In the genomic region with DNA sequence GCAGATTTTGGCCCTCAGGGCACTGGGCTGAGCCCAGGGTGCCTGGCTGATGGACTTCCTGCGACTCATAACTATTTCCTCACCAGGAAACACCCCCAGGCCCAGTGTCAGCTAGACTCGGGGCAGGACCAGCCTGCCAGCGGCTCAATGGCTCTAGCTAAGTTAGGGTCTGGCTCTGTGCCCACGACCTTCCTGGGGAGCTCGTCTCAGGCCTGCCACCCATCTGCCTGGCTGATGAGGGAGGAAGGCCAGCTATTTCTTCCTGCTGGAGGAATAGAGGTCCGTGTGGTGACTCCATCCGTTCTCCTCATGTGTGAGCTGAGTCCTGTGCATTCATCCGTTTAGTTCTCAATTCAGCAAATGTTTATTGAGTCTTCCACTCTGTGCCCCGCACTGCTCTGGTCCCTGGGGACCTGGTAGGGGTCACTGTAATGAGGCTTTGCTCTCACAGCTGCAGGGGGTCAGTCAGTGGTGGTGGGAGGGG, we compare ENCODE assay signal across 10 cellular contexts. TPM values are rescaled to one million over a fixed set of nuclear protein-coding genes. Genes with fewer than 3 reads are reported as not detected.
DNase-seq lines count a peak whose midpoint lies in the region; ATAC-seq and TF ChIP-seq lines count a peak whose summit lies in the region.
"Had no signal": no experiment of that assay in that cellular context is flagged by ENCODE, and none has a peak within 500 bp of the region (broad histone marks: within the 10 kb centered on the region; RNA-seq: fewer than 3 reads in every experiment).

No MANE protein-coding gene starts in this region.

- no peaks in the 10 kb centered on the region for H3K27me3 ChIP-seq in HUES6 (ENCODE audit: control insufficient read depth, insufficient read depth, low read length)
- H3K27me3 ChIP-seq: uterus had no signal

- H3K9me3 ChIP-seq in HUES6 (ENCODE audit: control insufficient read depth, insufficient read depth, low read depth, low read length): no peaks in the 10 kb centered on the region
- H3K9me3 ChIP-seq: uterus had no signal

- no peak for TF ChIP-seq CTCF in AG10803 (conservative IDR thresholded peaks at IDR 0.05; ENCODE audit: low read length)
- TF ChIP-seq CTCF in choroid plexus epithelial cell (conservative IDR thresholded peaks at IDR 0.05; ENCODE audit: low read depth, low read length): no peak

- no peaks in the 10 kb centered on the region for H3K4me1 Mint-ChIP-seq in activated CD8-positive, alpha-beta memory T cell treated with anti-CD3 and anti-CD28 coated beads, Interleukin-2, amount 10 ng/mL, durations not matched to agents 7 days and 5 days

- H3K36me3 Mint-ChIP-seq in activated CD8-positive, alpha-beta memory T cell treated with anti-CD3 and anti-CD28 coated beads, Interleukin-2, amount 10 ng/mL, durations not matched to agents 7 days and 5 days: no peaks in the 10 kb centered on the region

- H3K4me3 Mint-ChIP-seq in activated CD8-positive, alpha-beta memory T cell treated with anti-CD3 and anti-CD28 coated beads, Interleukin-2, amount 10 ng/mL, durations not matched to agents 7 days and 5 days: no peak overlapping the region

- H3K27me3 Mint-ChIP-seq in activated CD8-positive, alpha-beta memory T cell treated with anti-CD3 and anti-CD28 coated beads, Interleukin-2, amount 10 ng/mL, durations not matched to agents 7 days and 5 days: no peaks in the 10 kb centered on the region

- H3K36me3 ChIP-seq in HUES6 (ENCODE audit: control insufficient read depth, insufficient read depth, low read length): no peaks in the 10 kb centered on the region
- H3K36me3 ChIP-seq: uterus had no signal

- no peak overlapping the region for H3K4me3 ChIP-seq in AG10803 (ENCODE audit: low read length)
- H3K4me3 ChIP-seq in HUES6 (ENCODE audit: low read depth, low read length): no peak overlapping the region
- no peak overlapping the region for H3K4me3 ChIP-seq in choroid plexus epithelial cell (ENCODE audit: low read depth, low read length)
- H3K4me3 ChIP-seq: uterus had no signal

- no peaks in the 10 kb centered on the region for H3K9me3 Mint-ChIP-seq in activated CD8-positive, alpha-beta memory T cell treated with anti-CD3 and anti-CD28 coated beads, Interleukin-2, amount 10 ng/mL, durations not matched to agents 7 days and 5 days (ENCODE audit: low read depth)

- H3K9ac ChIP-seq in HUES6 (ENCODE audit: low read length): peak overlapping the region; percentile 27

- peak overlapping the region; percentile 21; the same call in 1 of the 2 replicates for H3K27ac ChIP-seq in HUES6 (ENCODE audit: low read depth, low read length)

- peak; percentile 75 for DNase-seq in AG10803 (ENCODE audit: low read depth)
- DNase-seq in choroid plexus epithelial cell (ENCODE audit: low read depth): peak; percentile 32
- peak; percentile 33 to 68 for DNase-seq in lung microvascular endothelial cell (ENCODE audit: low read depth in 2 of 2)
- DNase-seq in activated CD8-positive, alpha-beta memory T cell treated with anti-CD3 and anti-CD28 coated beads, Interleukin-2, amount 10 ng/mL, durations not matched to agents 7 days and 5 days: no peak
- DNase-seq in putamen (ENCODE audit: low spot score): no peak
- DNase-seq: activated CD4-positive, alpha-beta T cell treated with anti-CD3 and anti-CD28 coated beads, Interleukin-2, amount 50 U/mL, for 4 hours had no signal

- CTCF ChIA-PET in activated CD8-positive, alpha-beta memory T cell treated with anti-CD3 and anti-CD28 coated beads, Interleukin-2, amount 10 ng/mL, durations not matched to agents 7 days and 5 days (lab: Charles Lee): interaction anchor here (0.7 to 1.4 kb wide), 3 partner anchors 40 to 58 kb away, joined by 3 to 9 read pairs (median 3); no protein-coding TSS in a partner anchor

- peaks cover 37% of the 10 kb centered on the region for H3K4me1 ChIP-seq in HUES6 (ENCODE audit: control insufficient read depth, insufficient read depth, low read length)

- ATAC-seq in activated CD8-positive, alpha-beta memory T cell treated with anti-CD3 and anti-CD28 coated beads, Interleukin-2, amount 10 ng/mL, durations not matched to agents 7 days and 5 days: no peak
- ATAC-seq in HG02970 (IDR thresholded peaks at IDR 0.05; ENCODE audit: low FRiP score, unreplicated experiment): no peak
- ATAC-seq in GM18858 (IDR thresholded peaks at IDR 0.05; ENCODE audit: unreplicated experiment): no peak

- H3K27ac Mint-ChIP-seq in activated CD8-positive, alpha-beta memory T cell treated with anti-CD3 and anti-CD28 coated beads, Interleukin-2, amount 10 ng/mL, durations not matched to agents 7 days and 5 days: no peak overlapping the region

RNA-seq across cellular contexts. Expression of gene KIRREL1, which starts 44.5 kb away (rescaled TPM):
- 14.9 and 16.8 TPM in 2 replicates for total RNA-seq in lung microvascular endothelial cell
- not detected for total RNA-seq in activated CD8-positive, alpha-beta memory T cell treated with anti-CD3 and anti-CD28 coated beads, Interleukin-2, amount 10 ng/mL, durations not matched to agents 7 days and 5 days

Comparison
In these comparisons a context has a peak if more than half of its experiments do, and no peak if none do; other contexts are left out.
1. DNase-seq: peak in AG10803 (single experiment), choroid plexus epithelial cell (single experiment) and lung microvascular endothelial cell (2 of 2); none in activated CD8-positive, alpha-beta memory T cell treated with anti-CD3 and anti-CD28 coated beads, Interleukin-2, amount 10 ng/mL, durations not matched to agents 7 days and 5 days (single experiment) and putamen (single experiment).
2. RNA of gene KIRREL1, which starts 44.5 kb away (total RNA-seq): 14.9 to 16.8 TPM in lung microvascular endothelial cell; not detected in activated CD8-positive, alpha-beta memory T cell treated with anti-CD3 and anti-CD28 coated beads, Interleukin-2, amount 10 ng/mL, durations not matched to agents 7 days and 5 days; every median in the first group is over 10 times any median in the second.